ENCODE assay signal across 28 cellular contexts in the genomic region with DNA sequence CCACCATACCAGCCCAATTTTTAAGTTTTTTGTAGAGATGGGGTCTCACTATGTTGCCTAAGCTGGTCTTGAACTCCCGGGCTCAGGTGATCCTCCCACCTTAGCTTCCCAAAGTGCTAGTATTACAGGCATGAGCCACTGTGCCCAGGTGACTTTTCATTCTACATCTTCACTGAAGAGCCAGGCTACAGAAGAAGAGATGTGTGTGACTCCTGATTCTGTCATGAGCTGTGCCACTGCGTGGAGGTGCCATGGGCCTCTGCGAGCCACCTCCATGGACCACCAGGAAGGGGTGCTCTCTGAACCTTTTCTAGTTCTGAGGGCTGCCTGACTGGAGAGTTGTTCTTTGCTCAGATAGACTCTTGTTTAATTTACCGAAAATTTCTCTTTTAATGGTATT.
"Had no signal": no experiment of that assay in that cellular context is flagged by ENCODE, and none has a peak within 500 bp of the region (broad histone marks: within the 10 kb centered on the region; RNA-seq: fewer than 3 reads in every experiment).

No MANE protein-coding gene starts in this region.

- H3K4me1 ChIP-seq: breast epithelium, gastrocnemius medialis, right lobe of liver, upper lobe of left lung had no signal

- H3K27ac ChIP-seq: breast epithelium, right lobe of liver, upper lobe of left lung, WERI-Rb-1 had no signal

- H3K27ac Mint-ChIP-seq: activated CD4-positive, alpha-beta memory T cell treated with anti-CD3 and anti-CD28 coated beads for 36 hours; activated naive CD4-positive, alpha-beta T cell treated with anti-CD3 and anti-CD28 coated beads, Interleukin-2, amount 50 U/mL, for 72 hours; activated T-helper 17 cell treated with anti-CD3 and anti-CD28 coated beads, Interleukin-2, amount 50 U/mL, for 72 hours; naive thymus-derived CD4-positive, alpha-beta T cell; stimulated activated effector memory CD8-positive, alpha-beta T cell treated with anti-CD3 and anti-CD28 coated beads, Interleukin-12 subunit alpha, Interleukin-12 subunit beta, amount 100 ng/mL, for 72 hours; stimulated activated naive CD8-positive, alpha-beta T cell treated with anti-CD3 and anti-CD28 coated beads, Interleukin-15, Interleukin-2, amounts not matched to agents 100 ng/mL and 50 ng/mL, for 24 hours; T-helper 1 cell treated with Interleukin-12 subunit alpha and Interleukin-12 subunit beta and Interleukin-4 antibody, amounts not matched to agents 30 μg/mL and 1 μg/mL, for 36 hours had no signal

- H3K27me3 ChIP-seq: breast epithelium, gastrocnemius medialis, right lobe of liver, upper lobe of left lung had no signal

- H3K36me3 ChIP-seq: breast epithelium, gastrocnemius medialis, right lobe of liver, WERI-Rb-1 had no signal

- H3K4me3 Mint-ChIP-seq: activated CD4-positive, alpha-beta memory T cell treated with anti-CD3 and anti-CD28 coated beads for 36 hours; activated T-helper 17 cell treated with anti-CD3 and anti-CD28 coated beads, Interleukin-2, amount 50 U/mL, for 72 hours; central memory CD8-positive, alpha-beta T cell; naive thymus-derived CD4-positive, alpha-beta T cell; stimulated activated effector memory CD8-positive, alpha-beta T cell treated with anti-CD3 and anti-CD28 coated beads, Interleukin-12 subunit alpha, Interleukin-12 subunit beta, amount 100 ng/mL, for 72 hours; stimulated activated naive CD8-positive, alpha-beta T cell treated with anti-CD3 and anti-CD28 coated beads, Interleukin-15, Interleukin-2, amounts not matched to agents 100 ng/mL and 50 ng/mL, for 24 hours; T-helper 1 cell treated with Interleukin-12 subunit alpha and Interleukin-12 subunit beta and Interleukin-4 antibody, amounts not matched to agents 30 μg/mL and 1 μg/mL, for 36 hours had no signal

- H3K27me3 Mint-ChIP-seq: activated CD4-positive, alpha-beta memory T cell treated with anti-CD3 and anti-CD28 coated beads for 36 hours; activated T-helper 17 cell treated with anti-CD3 and anti-CD28 coated beads, Interleukin-2, amount 50 U/mL, for 72 hours; central memory CD8-positive, alpha-beta T cell; naive thymus-derived CD4-positive, alpha-beta T cell; stimulated activated naive CD8-positive, alpha-beta T cell treated with anti-CD3 and anti-CD28 coated beads, Interleukin-15, Interleukin-2, amounts not matched to agents 100 ng/mL and 50 ng/mL, for 24 hours had no signal

- H3K4me3 ChIP-seq: breast epithelium, gastrocnemius medialis, right lobe of liver, skin epidermis, upper lobe of left lung had no signal

- H3K36me3 Mint-ChIP-seq: activated CD4-positive, alpha-beta memory T cell treated with anti-CD3 and anti-CD28 coated beads for 36 hours; stimulated activated effector memory CD8-positive, alpha-beta T cell treated with anti-CD3 and anti-CD28 coated beads, Interleukin-12 subunit alpha, Interleukin-12 subunit beta, amount 100 ng/mL, for 72 hours had no signal

- H3K9me3 ChIP-seq: breast epithelium, gastrocnemius medialis, right lobe of liver, SK-N-SH, upper lobe of left lung had no signal

- DNase-seq: activated CD4-positive, alpha-beta memory T cell treated with anti-CD3 and anti-CD28 coated beads for 36 hours; activated CD4-positive, alpha-beta T cell treated with anti-CD3 and anti-CD28 coated beads for 48 hours; activated naive CD4-positive, alpha-beta T cell; effector memory CD4-positive, alpha-beta T cell; gastrocnemius medialis; glutamatergic neuron; islet precursor cell; left cardiac atrium; midbrain; naive thymus-derived CD4-positive, alpha-beta T cell; occipital lobe; stimulated activated CD4-positive, alpha-beta T cell treated with anti-CD3 and anti-CD28 coated beads, Interleukin-12 subunit alpha, Interleukin-12 subunit beta, amount 100 ng/mL, for 4 hours; stimulated activated CD4-positive, alpha-beta T cell treated with anti-CD3 and anti-CD28 coated beads, Interleukin-4, amount 100 ng/mL, for 1 hour; SW 1271; T-helper 9 cell; upper lobe of left lung; WERI-Rb-1 had no signal

- H3K9me3 Mint-ChIP-seq: activated CD4-positive, alpha-beta memory T cell treated with anti-CD3 and anti-CD28 coated beads for 36 hours; activated naive CD4-positive, alpha-beta T cell treated with anti-CD3 and anti-CD28 coated beads, Interleukin-2, amount 50 U/mL, for 72 hours; activated T-helper 17 cell treated with anti-CD3 and anti-CD28 coated beads, Interleukin-2, amount 50 U/mL, for 72 hours; central memory CD8-positive, alpha-beta T cell; stimulated activated effector memory CD8-positive, alpha-beta T cell treated with anti-CD3 and anti-CD28 coated beads, Interleukin-12 subunit alpha, Interleukin-12 subunit beta, amount 100 ng/mL, for 72 hours; stimulated activated naive CD8-positive, alpha-beta T cell treated with anti-CD3 and anti-CD28 coated beads, Interleukin-15, Interleukin-2, amounts not matched to agents 100 ng/mL and 50 ng/mL, for 24 hours; T-helper 1 cell treated with Interleukin-12 subunit alpha and Interleukin-12 subunit beta and Interleukin-4 antibody, amounts not matched to agents 30 μg/mL and 1 μg/mL, for 36 hours had no signal

- ATAC-seq: activated CD4-positive, CD25-positive, alpha-beta regulatory T cell treated with anti-CD3 and anti-CD28 coated beads, Interleukin-2, amount 50 U/mL, for 24 hours; activated naive CD4-positive, alpha-beta T cell treated with anti-CD3 and anti-CD28 coated beads, Interleukin-2, amount 50 U/mL, for 72 hours; activated T-helper 17 cell treated with anti-CD3 and anti-CD28 coated beads, Interleukin-2, amount 50 U/mL, for 72 hours; gastrocnemius medialis; naive thymus-derived CD4-positive, alpha-beta T cell; right lobe of liver; stimulated activated effector memory CD8-positive, alpha-beta T cell treated with anti-CD3 and anti-CD28 coated beads, Interleukin-12 subunit alpha, Interleukin-12 subunit beta, amount 100 ng/mL, for 72 hours had no signal
